ENCODE assay signal across 2 cellular contexts in the genomic region with DNA sequence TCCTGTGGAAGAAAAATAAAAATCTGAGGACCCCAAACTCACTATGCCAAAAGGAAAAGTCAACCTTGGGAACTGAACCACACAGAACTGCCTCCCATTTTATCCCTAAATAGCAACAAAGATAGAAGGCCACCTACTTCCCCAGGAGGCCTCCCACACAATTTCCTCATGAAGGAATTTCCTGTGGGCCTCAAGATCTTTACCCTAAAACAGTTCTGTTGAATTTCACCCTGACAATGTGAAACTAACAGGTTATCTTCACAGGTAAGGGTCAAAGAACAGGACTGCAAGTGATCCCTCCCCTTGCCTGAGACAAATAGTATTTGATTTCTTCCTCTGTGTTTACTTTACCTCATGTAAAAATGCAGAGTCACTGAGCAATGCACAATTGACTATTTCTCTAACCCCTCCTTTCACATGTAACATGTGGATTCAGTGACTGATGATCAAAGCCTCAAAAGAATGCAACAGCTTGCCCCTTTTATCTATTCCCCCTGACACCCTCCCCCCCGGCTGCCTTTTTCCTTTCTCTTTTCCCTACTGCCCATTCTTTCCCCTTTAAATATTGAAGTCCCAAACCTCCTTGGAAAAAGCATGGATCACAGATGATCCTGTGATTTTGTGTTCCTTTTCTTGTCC.
TF ChIP-seq lines count a peak whose summit lies in the region.

No MANE protein-coding gene starts in this region.

TF ChIP-seq in IMR-90, 13 proteins besides CTCF, POLR2A, EP300 and RAD21:
- TF ChIP-seq NFE2L2 (IDR thresholded peaks at IDR 0.05; ENCODE audit: low read depth, low read length) (peak; percentile 56; the same call in 1 of the 2 replicates), FOS (IDR thresholded peaks at IDR 0.05; ENCODE audit: low read depth, low read length) (no peak)

TF ChIP-seq in H1, 55 proteins besides CTCF, POLR2A, EP300 and RAD21:
- no peak for TF ChIP-seq CTBP2 (IDR thresholded peaks at IDR 0.05; ENCODE audit: borderline replicate concordance, insufficient read depth, insufficient read length, low read length)
- no peak for TF ChIP-seq CBX8 (IDR thresholded peaks at IDR 0.05; ENCODE audit: borderline replicate concordance, low read depth, low read length)
- TF ChIP-seq EZH2 (IDR thresholded peaks at IDR 0.05; ENCODE audit: low read depth, low read length, severe bottlenecking) = no peak
- TF ChIP-seq BACH1 (IDR thresholded peaks at IDR 0.05; ENCODE audit: low read length) = peak; percentile 94
- no peak for TF ChIP-seq NRF1 (IDR thresholded peaks at IDR 0.05; ENCODE audit: low read depth, low read length)
- no peak for TF ChIP-seq NANOG (IDR thresholded peaks at IDR 0.05; ENCODE audit: insufficient read depth, low read depth, low read length, poor library complexity, severe bottlenecking)
- TF ChIP-seq BRCA1 (IDR thresholded peaks at IDR 0.05; ENCODE audit: low read depth, low read length) = no peak
- no peak for TF ChIP-seq JUN (IDR thresholded peaks at IDR 0.05; ENCODE audit: low read depth, low read length)
- TF ChIP-seq, protein P1, sequence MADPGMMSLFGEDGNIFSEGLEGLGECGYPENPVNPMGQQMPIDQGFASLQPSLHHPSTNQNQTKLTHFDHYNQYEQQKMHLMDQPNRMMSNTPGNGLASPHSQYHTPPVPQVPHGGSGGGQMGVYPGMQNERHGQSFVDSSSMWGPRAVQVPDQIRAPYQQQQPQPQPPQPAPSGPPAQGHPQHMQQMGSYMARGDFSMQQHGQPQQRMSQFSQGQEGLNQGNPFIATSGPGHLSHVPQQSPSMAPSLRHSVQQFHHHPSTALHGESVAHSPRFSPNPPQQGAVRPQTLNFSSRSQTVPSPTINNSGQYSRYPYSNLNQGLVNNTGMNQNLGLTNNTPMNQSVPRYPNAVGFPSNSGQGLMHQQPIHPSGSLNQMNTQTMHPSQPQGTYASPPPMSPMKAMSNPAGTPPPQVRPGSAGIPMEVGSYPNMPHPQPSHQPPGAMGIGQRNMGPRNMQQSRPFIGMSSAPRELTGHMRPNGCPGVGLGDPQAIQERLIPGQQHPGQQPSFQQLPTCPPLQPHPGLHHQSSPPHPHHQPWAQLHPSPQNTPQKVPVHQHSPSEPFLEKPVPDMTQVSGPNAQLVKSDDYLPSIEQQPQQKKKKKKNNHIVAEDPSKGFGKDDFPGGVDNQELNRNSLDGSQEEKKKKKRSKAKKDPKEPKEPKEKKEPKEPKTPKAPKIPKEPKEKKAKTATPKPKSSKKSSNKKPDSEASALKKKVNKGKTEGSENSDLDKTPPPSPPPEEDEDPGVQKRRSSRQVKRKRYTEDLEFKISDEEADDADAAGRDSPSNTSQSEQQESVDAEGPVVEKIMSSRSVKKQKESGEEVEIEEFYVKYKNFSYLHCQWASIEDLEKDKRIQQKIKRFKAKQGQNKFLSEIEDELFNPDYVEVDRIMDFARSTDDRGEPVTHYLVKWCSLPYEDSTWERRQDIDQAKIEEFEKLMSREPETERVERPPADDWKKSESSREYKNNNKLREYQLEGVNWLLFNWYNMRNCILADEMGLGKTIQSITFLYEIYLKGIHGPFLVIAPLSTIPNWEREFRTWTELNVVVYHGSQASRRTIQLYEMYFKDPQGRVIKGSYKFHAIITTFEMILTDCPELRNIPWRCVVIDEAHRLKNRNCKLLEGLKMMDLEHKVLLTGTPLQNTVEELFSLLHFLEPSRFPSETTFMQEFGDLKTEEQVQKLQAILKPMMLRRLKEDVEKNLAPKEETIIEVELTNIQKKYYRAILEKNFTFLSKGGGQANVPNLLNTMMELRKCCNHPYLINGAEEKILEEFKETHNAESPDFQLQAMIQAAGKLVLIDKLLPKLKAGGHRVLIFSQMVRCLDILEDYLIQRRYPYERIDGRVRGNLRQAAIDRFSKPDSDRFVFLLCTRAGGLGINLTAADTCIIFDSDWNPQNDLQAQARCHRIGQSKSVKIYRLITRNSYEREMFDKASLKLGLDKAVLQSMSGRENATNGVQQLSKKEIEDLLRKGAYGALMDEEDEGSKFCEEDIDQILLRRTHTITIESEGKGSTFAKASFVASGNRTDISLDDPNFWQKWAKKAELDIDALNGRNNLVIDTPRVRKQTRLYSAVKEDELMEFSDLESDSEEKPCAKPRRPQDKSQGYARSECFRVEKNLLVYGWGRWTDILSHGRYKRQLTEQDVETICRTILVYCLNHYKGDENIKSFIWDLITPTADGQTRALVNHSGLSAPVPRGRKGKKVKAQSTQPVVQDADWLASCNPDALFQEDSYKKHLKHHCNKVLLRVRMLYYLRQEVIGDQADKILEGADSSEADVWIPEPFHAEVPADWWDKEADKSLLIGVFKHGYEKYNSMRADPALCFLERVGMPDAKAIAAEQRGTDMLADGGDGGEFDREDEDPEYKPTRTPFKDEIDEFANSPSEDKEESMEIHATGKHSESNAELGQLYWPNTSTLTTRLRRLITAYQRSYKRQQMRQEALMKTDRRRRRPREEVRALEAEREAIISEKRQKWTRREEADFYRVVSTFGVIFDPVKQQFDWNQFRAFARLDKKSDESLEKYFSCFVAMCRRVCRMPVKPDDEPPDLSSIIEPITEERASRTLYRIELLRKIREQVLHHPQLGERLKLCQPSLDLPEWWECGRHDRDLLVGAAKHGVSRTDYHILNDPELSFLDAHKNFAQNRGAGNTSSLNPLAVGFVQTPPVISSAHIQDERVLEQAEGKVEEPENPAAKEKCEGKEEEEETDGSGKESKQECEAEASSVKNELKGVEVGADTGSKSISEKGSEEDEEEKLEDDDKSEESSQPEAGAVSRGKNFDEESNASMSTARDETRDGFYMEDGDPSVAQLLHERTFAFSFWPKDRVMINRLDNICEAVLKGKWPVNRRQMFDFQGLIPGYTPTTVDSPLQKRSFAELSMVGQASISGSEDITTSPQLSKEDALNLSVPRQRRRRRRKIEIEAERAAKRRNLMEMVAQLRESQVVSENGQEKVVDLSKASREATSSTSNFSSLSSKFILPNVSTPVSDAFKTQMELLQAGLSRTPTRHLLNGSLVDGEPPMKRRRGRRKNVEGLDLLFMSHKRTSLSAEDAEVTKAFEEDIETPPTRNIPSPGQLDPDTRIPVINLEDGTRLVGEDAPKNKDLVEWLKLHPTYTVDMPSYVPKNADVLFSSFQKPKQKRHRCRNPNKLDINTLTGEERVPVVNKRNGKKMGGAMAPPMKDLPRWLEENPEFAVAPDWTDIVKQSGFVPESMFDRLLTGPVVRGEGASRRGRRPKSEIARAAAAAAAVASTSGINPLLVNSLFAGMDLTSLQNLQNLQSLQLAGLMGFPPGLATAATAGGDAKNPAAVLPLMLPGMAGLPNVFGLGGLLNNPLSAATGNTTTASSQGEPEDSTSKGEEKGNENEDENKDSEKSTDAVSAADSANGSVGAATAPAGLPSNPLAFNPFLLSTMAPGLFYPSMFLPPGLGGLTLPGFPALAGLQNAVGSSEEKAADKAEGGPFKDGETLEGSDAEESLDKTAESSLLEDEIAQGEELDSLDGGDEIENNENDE (IDR thresholded peaks at IDR 0.05; ENCODE audit: insufficient replicate concordance, low read length) = peak; percentile 39
- TF ChIP-seq SIN3A (conservative IDR thresholded peaks at IDR 0.05 in 1 of 2, IDR thresholded peaks at IDR 0.05 in 1 of 2; ENCODE audit: low read depth in 1 of 2, low read length in 2 of 2) = no peak; a peak in 1 of 4 replicates
- TF ChIP-seq GTF2F1 (IDR thresholded peaks at IDR 0.05; ENCODE audit: borderline replicate concordance, low read depth, low read length) = no peak
- no peak for TF ChIP-seq CEBPB (IDR thresholded peaks at IDR 0.05; ENCODE audit: low read depth, low read length)
- TF ChIP-seq CHD2 (IDR thresholded peaks at IDR 0.05; ENCODE audit: low read length) = no peak
- no peak for TF ChIP-seq SUZ12 (IDR thresholded peaks at IDR 0.05; ENCODE audit: low read length)
- TF ChIP-seq, protein P2, sequence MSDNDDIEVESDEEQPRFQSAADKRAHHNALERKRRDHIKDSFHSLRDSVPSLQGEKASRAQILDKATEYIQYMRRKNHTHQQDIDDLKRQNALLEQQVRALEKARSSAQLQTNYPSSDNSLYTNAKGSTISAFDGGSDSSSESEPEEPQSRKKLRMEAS (IDR thresholded peaks at IDR 0.05) = peak; percentile 56; the same call in 1 of the 2 replicates
- TF ChIP-seq, protein P3, sequence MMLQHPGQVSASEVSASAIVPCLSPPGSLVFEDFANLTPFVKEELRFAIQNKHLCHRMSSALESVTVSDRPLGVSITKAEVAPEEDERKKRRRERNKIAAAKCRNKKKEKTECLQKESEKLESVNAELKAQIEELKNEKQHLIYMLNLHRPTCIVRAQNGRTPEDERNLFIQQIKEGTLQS (IDR thresholded peaks at IDR 0.05; ENCODE audit: insufficient read depth, low read depth, low read length) = no peak
- TF ChIP-seq RFX5 (IDR thresholded peaks at IDR 0.05; ENCODE audit: borderline replicate concordance, low read depth, low read length) = no peak
- TF ChIP-seq MAFK (IDR thresholded peaks at IDR 0.05; ENCODE audit: low read depth, low read length) = peak; percentile 95
- TF ChIP-seq TBP (IDR thresholded peaks at IDR 0.05; ENCODE audit: low read depth, low read length) = peak; percentile 66
- TF ChIP-seq CREB1 (IDR thresholded peaks at IDR 0.05) = no peak
- no peak for TF ChIP-seq SP2 (IDR thresholded peaks at IDR 0.05; ENCODE audit: low read length)
- no peak for TF ChIP-seq POU5F1 (IDR thresholded peaks at IDR 0.05; ENCODE audit: low read depth, low read length)
- TF ChIP-seq BCL11A (IDR thresholded peaks at IDR 0.05; ENCODE audit: low read depth in 2 of 2, low read length in 2 of 2) = no peak
- 0 out of 4 replicates have a peak, but pooled peaks of 1 of the 2 experiments have one; percentile 25 for TF ChIP-seq HDAC2 (IDR thresholded peaks at IDR 0.05; ENCODE audit: borderline replicate concordance in 1 of 2, low read depth in 2 of 2, low read length in 2 of 2)
- TF ChIP-seq RBBP5 (IDR thresholded peaks at IDR 0.05; ENCODE audit: borderline replicate concordance, low read depth, low read length) = no peak
- TF ChIP-seq SP4 (IDR thresholded peaks at IDR 0.05; ENCODE audit: low read length) = no peak
- no peak for TF ChIP-seq RXRA (IDR thresholded peaks at IDR 0.05; ENCODE audit: insufficient read depth, low read depth, low read length)
- no peak for TF ChIP-seq ATF2 (IDR thresholded peaks at IDR 0.05; ENCODE audit: low read length)
- TF ChIP-seq KDM4A (IDR thresholded peaks at IDR 0.05; ENCODE audit: low read depth, low read length, severe bottlenecking) = no peak
- peak; percentile 61; the same call in 1 of the 2 replicates for TF ChIP-seq TEAD4 (IDR thresholded peaks at IDR 0.05; ENCODE audit: low read depth, low read length)
- TF ChIP-seq TAF7 (optimal IDR thresholded peaks at IDR 0.05; ENCODE audit: borderline replicate concordance, low read depth, low read length) = peak; percentile 68
- TF ChIP-seq HDAC6 (IDR thresholded peaks at IDR 0.05; ENCODE audit: low read depth, low read length) = no peak
- no peak for TF ChIP-seq KDM1A (IDR thresholded peaks at IDR 0.05; ENCODE audit: borderline replicate concordance, low read length)
- no peak for TF ChIP-seq EGR1 (IDR thresholded peaks at IDR 0.05; ENCODE audit: borderline replicate concordance, low read depth, low read length)
- TF ChIP-seq TAF1 (IDR thresholded peaks at IDR 0.05; ENCODE audit: low read depth, low read length) = peak; percentile 17; the same call in 1 of the 2 replicates
- peak; percentile 59; the same call in 1 of the 2 replicates for TF ChIP-seq SP1 (IDR thresholded peaks at IDR 0.05; ENCODE audit: low read depth, low read length)
- no peak for TF ChIP-seq KDM5A (IDR thresholded peaks at IDR 0.05; ENCODE audit: low read length)
- peak; percentile 65; the same call in 1 of the 2 replicates for TF ChIP-seq JUND (IDR thresholded peaks at IDR 0.05; ENCODE audit: low read length)
- no peak for TF ChIP-seq CBX5 (IDR thresholded peaks at IDR 0.05; ENCODE audit: low read depth, low read length)
- TF ChIP-seq SIRT6 (IDR thresholded peaks at IDR 0.05; ENCODE audit: low read length) = no peak
- TF ChIP-seq RNF2 (IDR thresholded peaks at IDR 0.05; ENCODE audit: borderline replicate concordance, low read depth, low read length, missing control alignments, poor library complexity, severe bottlenecking) = no peak
- TF ChIP-seq ZNF274 (IDR thresholded peaks at IDR 0.05; ENCODE audit: borderline replicate concordance, extremely low read depth, low read length) = no peak
- TF ChIP-seq PHF8 (conservative IDR thresholded peaks at IDR 0.05; ENCODE audit: low read depth, low read length) = no peak
- no peak for TF ChIP-seq SAP30 (IDR thresholded peaks at IDR 0.05; ENCODE audit: insufficient read depth, insufficient replicate concordance, low read length)
- no peak for TF ChIP-seq GABPA (IDR thresholded peaks at IDR 0.05; ENCODE audit: borderline replicate concordance, insufficient read depth, low read length)
- no peak for TF ChIP-seq FOSL1 (IDR thresholded peaks at IDR 0.05; ENCODE audit: insufficient read depth, low read depth, low read length)
- TF ChIP-seq, protein P4, sequence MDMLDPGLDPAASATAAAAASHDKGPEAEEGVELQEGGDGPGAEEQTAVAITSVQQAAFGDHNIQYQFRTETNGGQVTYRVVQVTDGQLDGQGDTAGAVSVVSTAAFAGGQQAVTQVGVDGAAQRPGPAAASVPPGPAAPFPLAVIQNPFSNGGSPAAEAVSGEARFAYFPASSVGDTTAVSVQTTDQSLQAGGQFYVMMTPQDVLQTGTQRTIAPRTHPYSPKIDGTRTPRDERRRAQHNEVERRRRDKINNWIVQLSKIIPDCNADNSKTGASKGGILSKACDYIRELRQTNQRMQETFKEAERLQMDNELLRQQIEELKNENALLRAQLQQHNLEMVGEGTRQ (IDR thresholded peaks at IDR 0.05; ENCODE audit: low read length) = no peak
- TF ChIP-seq ASH2L (IDR thresholded peaks at IDR 0.05; ENCODE audit: low read length) = peak; percentile 34
- no peak for TF ChIP-seq SIX5 (IDR thresholded peaks at IDR 0.05; ENCODE audit: low read depth, low read length)
- no peak for TF ChIP-seq E2F6 (IDR thresholded peaks at IDR 0.05)
- TF ChIP-seq TCF12 (IDR thresholded peaks at IDR 0.05; ENCODE audit: low read depth, low read length) = no peak
- TF ChIP-seq SRF (IDR thresholded peaks at IDR 0.05; ENCODE audit: low read depth, low read length) = no peak
- TF ChIP-seq YY1 (IDR thresholded peaks at IDR 0.05; ENCODE audit: low read depth, low read length) = no peak
- TF ChIP-seq POLR2AphosphoS5 (IDR thresholded peaks at IDR 0.05; ENCODE audit: low read depth, low read length) = peak; percentile 36; the same call in 1 of the 2 replicates
- no peak for TF ChIP-seq CHD1 (IDR thresholded peaks at IDR 0.05; ENCODE audit: low read depth, low read length)
